ENCODE assay signal across 18 cellular contexts in the genomic region with DNA sequence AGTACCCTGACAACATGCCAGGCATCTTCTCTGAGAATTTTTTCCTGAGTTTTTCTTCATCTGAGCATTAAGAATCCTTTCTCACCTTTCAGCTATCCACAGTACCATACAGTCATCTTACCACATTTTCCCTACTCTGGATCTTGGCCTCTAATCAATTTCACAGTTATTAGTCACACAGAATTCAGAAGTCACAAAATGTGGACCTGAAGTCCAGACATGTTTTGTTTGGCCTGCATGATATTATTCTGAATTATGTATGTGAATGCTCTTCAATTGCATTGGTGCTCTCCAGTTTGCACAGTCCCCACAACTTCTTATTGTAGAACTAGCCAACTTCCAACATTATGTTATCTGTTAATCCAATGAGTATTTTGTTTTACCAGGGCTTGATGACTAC.
"Had no signal": no experiment of that assay in that cellular context is flagged by ENCODE, and none has a peak within 500 bp of the region (broad histone marks: within the 10 kb centered on the region; RNA-seq: fewer than 3 reads in every experiment).

No MANE protein-coding gene starts in this region.

- H3K27me3 Mint-ChIP-seq: activated CD8-positive, alpha-beta T cell treated with anti-CD3 and anti-CD28 coated beads for 36 hours; activated naive CD8-positive, alpha-beta T cell treated with anti-CD3 and anti-CD28 coated beads, Interleukin-2, amount 10 ng/mL, durations not matched to agents 7 days and 5 days; effector memory CD8-positive, alpha-beta T cell had no signal

- H3K27ac ChIP-seq: cardiac muscle cell, gastrocnemius medialis, transverse colon had no signal

- H3K27me3 ChIP-seq: cardiac muscle cell, gastrocnemius medialis, transverse colon had no signal

- DNase-seq: activated CD4-positive, alpha-beta T cell treated with anti-CD3 and anti-CD28 coated beads for 48 hours; activated CD4-positive, CD25-positive, alpha-beta regulatory T cell; activated CD8-positive, alpha-beta T cell treated with anti-CD3 and anti-CD28 coated beads for 36 hours; activated naive CD4-positive, alpha-beta T cell treated with Interleukin-2 at 50 U/mL for 16 hours; activated naive CD8-positive, alpha-beta T cell treated with anti-CD3 and anti-CD28 coated beads, Interleukin-2, amount 10 ng/mL, durations not matched to agents 7 days and 5 days; activated T-cell treated with anti-CD3 and anti-CD28 coated beads, Interleukin-2, amount 50 U/mL, for 24 hours; effector memory CD8-positive, alpha-beta T cell; gastrocnemius medialis; head of caudate nucleus; kidney; nephron progenitor cell; nucleus accumbens; posterior cingulate gyrus; stimulated activated CD8-positive, alpha-beta memory T cell treated with anti-CD3 and anti-CD28 coated beads, Interleukin-4, amount 100 ng/mL, for 48 hours; stimulated activated naive CD4-positive, alpha-beta T cell; transverse colon had no signal

- H3K27ac Mint-ChIP-seq: activated CD8-positive, alpha-beta T cell treated with anti-CD3 and anti-CD28 coated beads for 36 hours; activated naive CD8-positive, alpha-beta T cell treated with anti-CD3 and anti-CD28 coated beads, Interleukin-2, amount 10 ng/mL, durations not matched to agents 7 days and 5 days; activated T-cell treated with anti-CD3 and anti-CD28 coated beads, Interleukin-2, amount 50 U/mL, for 24 hours; activated T-helper 2 cell treated with anti-CD3 and anti-CD28 coated beads, Interferon-gamma antibody, Interleukin-2, Interleukin-4, amounts not matched to agents 10 μg/mL and 5 μg/mL and 100 μg/mL, durations not matched to agents 14 hours and 24 hours and 36 hours; effector memory CD8-positive, alpha-beta T cell; nephron progenitor cell had no signal

- H3K4me1 Mint-ChIP-seq: activated naive CD8-positive, alpha-beta T cell treated with anti-CD3 and anti-CD28 coated beads, Interleukin-2, amount 10 ng/mL, durations not matched to agents 7 days and 5 days had no signal

- H3K4me3 Mint-ChIP-seq: activated CD8-positive, alpha-beta T cell treated with anti-CD3 and anti-CD28 coated beads for 36 hours; activated naive CD8-positive, alpha-beta T cell treated with anti-CD3 and anti-CD28 coated beads, Interleukin-2, amount 10 ng/mL, durations not matched to agents 7 days and 5 days; activated T-cell treated with anti-CD3 and anti-CD28 coated beads, Interleukin-2, amount 50 U/mL, for 24 hours; effector memory CD8-positive, alpha-beta T cell; nephron progenitor cell had no signal

- H3K36me3 Mint-ChIP-seq: activated naive CD8-positive, alpha-beta T cell treated with anti-CD3 and anti-CD28 coated beads, Interleukin-2, amount 10 ng/mL, durations not matched to agents 7 days and 5 days had no signal

- H3K4me1 ChIP-seq: gastrocnemius medialis, transverse colon had no signal

- H3K36me3 ChIP-seq: cardiac muscle cell, gastrocnemius medialis, transverse colon had no signal

- H3K4me3 ChIP-seq: cardiac muscle cell, gastrocnemius medialis, transverse colon had no signal

- H3K9me3 Mint-ChIP-seq: activated CD8-positive, alpha-beta T cell treated with anti-CD3 and anti-CD28 coated beads for 36 hours; activated naive CD8-positive, alpha-beta T cell treated with anti-CD3 and anti-CD28 coated beads, Interleukin-2, amount 10 ng/mL, durations not matched to agents 7 days and 5 days; activated T-cell treated with anti-CD3 and anti-CD28 coated beads, Interleukin-2, amount 50 U/mL, for 24 hours; activated T-helper 2 cell treated with anti-CD3 and anti-CD28 coated beads, Interferon-gamma antibody, Interleukin-2, Interleukin-4, amounts not matched to agents 10 μg/mL and 5 μg/mL and 100 μg/mL, durations not matched to agents 14 hours and 24 hours and 36 hours had no signal

- H3K9me3 ChIP-seq: gastrocnemius medialis, transverse colon had no signal
